30 cellular contexts compared by ENCODE assay signal in the genomic region with DNA sequence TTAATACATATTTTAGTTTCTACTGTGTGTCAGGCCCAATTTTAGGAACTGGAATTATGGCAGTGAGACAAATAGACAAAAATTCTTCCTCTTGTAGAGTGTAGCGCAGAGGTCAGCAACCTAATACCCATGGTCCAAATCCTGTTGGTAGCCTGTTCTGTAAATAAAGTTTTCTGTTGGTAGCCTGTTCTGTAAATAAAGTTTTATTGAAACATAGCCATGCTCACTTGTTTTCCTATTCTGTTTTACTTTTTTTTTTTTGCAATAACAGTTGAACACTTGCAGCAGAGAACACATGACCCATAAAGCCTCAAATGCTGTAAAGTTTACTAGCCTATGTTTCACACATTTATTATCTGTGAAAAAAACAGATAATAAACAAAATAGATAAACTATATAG.
"Had no signal": no experiment of that assay in that cellular context is flagged by ENCODE, and none has a peak within 500 bp of the region (broad histone marks: within the 10 kb centered on the region; RNA-seq: fewer than 3 reads in every experiment).

No MANE protein-coding gene starts in this region.

- H3K27ac Mint-ChIP-seq: nephron had no signal

- H3K9me3 Mint-ChIP-seq: immature natural killer cell, nephron had no signal

- H3K4me1 ChIP-seq: foreskin keratinocyte, prostate gland, transverse colon had no signal

- FAIRE-seq: kidney, small intestine, TTC549, urothelium cell line had no signal

- ATAC-seq: activated CD4-positive, CD25-positive, alpha-beta regulatory T cell treated with anti-CD3 and anti-CD28 coated beads, Interleukin-2, amount 50 U/mL, for 24 hours; foreskin keratinocyte; heart left ventricle; left colon had no signal

- H3K4me3 ChIP-seq: esophagus muscularis mucosa, heart left ventricle, ovary, prostate gland, sigmoid colon, transverse colon had no signal

- H3K4me3 Mint-ChIP-seq: immature natural killer cell, nephron had no signal

- H3K27ac ChIP-seq: esophagus muscularis mucosa, foreskin keratinocyte, heart left ventricle, ovary, prostate gland, sigmoid colon, transverse colon, WERI-Rb-1 had no signal

- H3K36me3 ChIP-seq: ovary, prostate gland had no signal

- DNase-seq: activated CD4-positive, alpha-beta T cell treated with anti-CD3 and anti-CD28 coated beads for 48 hours; activated CD4-positive, alpha-beta T cell treated with anti-CD3 and anti-CD28 coated beads, Interleukin-2, amount 50 U/mL, for 48 hours; activated CD8-positive, alpha-beta memory T cell treated with anti-CD3 and anti-CD28 coated beads for 24 hours; activated gamma-delta T cell treated with Interleukin-2 at 50 U/mL for 16 hours; activated naive CD4-positive, alpha-beta T cell treated with anti-CD3 and anti-CD28 coated beads, Interleukin-2, amount 50 U/mL, for 16 hours; activated T-cell treated with anti-CD3 and anti-CD28 coated beads, Interleukin-2, amount 50 U/mL, for 1 hour; amniotic stem cell; caudate nucleus; foreskin keratinocyte; heart left ventricle; hypothalamus; immature natural killer cell; kidney; left colon; midbrain; ovary; retina; sigmoid colon; small intestine; stimulated activated CD4-positive, alpha-beta T cell treated with anti-CD3 and anti-CD28 coated beads, Interleukin-4, amount 100 ng/mL, for 24 hours; stimulated activated naive CD4-positive, alpha-beta T cell treated with Interleukin-2 at 50 U/mL for 16 hours; T-helper 9 cell; transverse colon; WERI-Rb-1 had no signal

- H3K9me3 ChIP-seq: esophagus muscularis mucosa, heart left ventricle, ovary, prostate gland, sigmoid colon, transverse colon had no signal

- H3K27me3 ChIP-seq: esophagus muscularis mucosa, foreskin keratinocyte, heart left ventricle, ovary, sigmoid colon, transverse colon had no signal
